In the genomic region with DNA sequence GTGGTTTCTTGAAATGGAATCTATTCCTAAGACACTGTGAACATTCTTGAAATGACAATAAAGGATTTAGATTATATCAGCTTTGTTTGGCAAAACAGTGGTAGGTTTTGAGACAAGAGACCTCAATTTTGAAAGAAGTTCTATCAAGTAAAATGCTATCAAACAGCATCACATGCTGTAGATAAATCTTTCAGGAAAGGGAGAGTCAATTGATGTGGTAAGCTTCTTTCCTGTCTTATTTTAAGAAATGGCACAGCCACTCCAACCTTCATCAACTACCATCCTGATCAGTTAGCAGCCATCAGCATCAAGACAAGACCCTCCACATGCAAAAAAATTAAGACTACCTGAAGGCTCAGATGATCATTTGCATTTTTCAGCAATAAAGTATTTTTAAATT, we compare ENCODE assay signal across 6 cellular contexts.
"Had no signal": no experiment of that assay in that cellular context is flagged by ENCODE, and none has a peak within 500 bp of the region (broad histone marks: within the 10 kb centered on the region; RNA-seq: fewer than 3 reads in every experiment).

No MANE protein-coding gene starts in this region.

- H3K9ac ChIP-seq: KMS-11 had no signal

- H2AFZ ChIP-seq: GM23338 had no signal

- DNase-seq: H9, HCEC 1CT, IMR-90, KBM-7 had no signal

- H3K4me3 ChIP-seq: GM23338 had no signal

- H3K4me2 ChIP-seq: GM23338, KMS-11 had no signal

- H3K27ac ChIP-seq: KMS-11 had no signal
